ENCODE assay signal across 8 cellular contexts in genomic region chr7:20798694-20799121, GRCh38. TPM values are rescaled to one million over a fixed set of nuclear protein-coding genes. Genes with fewer than 3 reads are reported as not detected.
DNase-seq lines count a peak whose midpoint lies in the region; ATAC-seq and TF ChIP-seq lines count a peak whose summit lies in the region.

No MANE protein-coding gene starts in this region.

- H3K4me1 Mint-ChIP-seq in brain: peaks cover 37% of the 10 kb centered on the region

- peak overlapping the region; percentile 66 for H3K4me3 ChIP-seq in DOHH2 (ENCODE audit: low read length)
- peak overlapping the region; percentile 77 for H3K4me3 ChIP-seq in HUES64 (ENCODE audit: low read length)
- H3K4me3 ChIP-seq in neuron (ENCODE audit: low read length): peak overlapping the region; percentile 58

- DNase-seq in posterior vena cava (ENCODE audit: low spot score) (no peak), NOMO-1 treated with dmso at 0.1 percent for 144 hours (lab: John Stamatoyannopoulos, UW; ENCODE audit: unreplicated experiment) (no peak)

- H3K9me2 ChIP-seq in DOHH2 (replicated peaks; ENCODE audit: control insufficient read depth, low read length): no peaks in the 10 kb centered on the region

- H3K4me1 ChIP-seq in DOHH2 (ENCODE audit: control insufficient read depth, low read length) (peaks cover 11% of the 10 kb centered on the region), HUES64 (ENCODE audit: insufficient read depth, low read length) (peaks cover 56% of the 10 kb centered on the region), neuron (ENCODE audit: insufficient read depth, low read length) (peaks cover 14% of the 10 kb centered on the region)

- H3K27me3 ChIP-seq in DOHH2 (ENCODE audit: control insufficient read depth, low read length) (peaks cover 41% of the 10 kb centered on the region), HUES64 (ENCODE audit: insufficient read depth, low read length) (peaks cover 48% of the 10 kb centered on the region), neuron (ENCODE audit: insufficient read depth, low read length) (peaks cover 50% of the 10 kb centered on the region)

- TF ChIP-seq CTCF in DOHH2 (IDR thresholded peaks at IDR 0.05; ENCODE audit: low read depth, low read length, poor library complexity, severe bottlenecking) (no peak), brain (conservative IDR thresholded peaks at IDR 0.05) (no peak)

- peak overlapping the region; percentile 81 to 88 (median 83) for H3K4me3 Mint-ChIP-seq in brain

- H3K27me3 Mint-ChIP-seq in brain: peaks cover 40% of the 10 kb centered on the region

- H2AFZ ChIP-seq in neuron (ENCODE audit: low read depth, low read length): peak overlapping the region; percentile 74

- 0% methylated on average over 15 of the region's 15 CpGs for WGBS in HUES64

- ATAC-seq in GM21723 (IDR thresholded peaks at IDR 0.05; ENCODE audit: unreplicated experiment) (no peak), HG03354 (IDR thresholded peaks at IDR 0.05; ENCODE audit: poor library complexity, severe bottlenecking, unreplicated experiment) (no peak)

- H3K9me3 Mint-ChIP-seq in brain: peaks cover 0 to 3% (median 0%) of the 10 kb centered on the region in 5 experiments

- no peak overlapping the region for H3K27ac ChIP-seq in DOHH2 (ENCODE audit: low read depth, low read length)
- peak overlapping the region; percentile 81; the same call in 1 of the 2 replicates for H3K27ac ChIP-seq in HUES64 (ENCODE audit: low read depth, low read length)

- H3K36me3 ChIP-seq in DOHH2 (ENCODE audit: control insufficient read depth, low read length) (no peaks in the 10 kb centered on the region), HUES64 (ENCODE audit: insufficient read depth, low read length) (no peaks in the 10 kb centered on the region), neuron (ENCODE audit: insufficient read depth, low read length) (no peaks in the 10 kb centered on the region)

- intact Hi-C loops in posterior vena cava (cut with DNase I): no loop called here

- H3K27ac Mint-ChIP-seq in brain: peak overlapping the region in 4 of 5 experiments; percentile 50 to 93 (median 81)

- H3F3A ChIP-seq in DOHH2 (ENCODE audit: control insufficient read depth, insufficient read depth): no peaks in the 10 kb centered on the region

- H4K20me1 ChIP-seq in DOHH2 (ENCODE audit: control insufficient read depth, insufficient read depth, low read depth, low read length): no peaks in the 10 kb centered on the region

- no peaks in the 10 kb centered on the region for H3K79me2 ChIP-seq in DOHH2 (ENCODE audit: control insufficient read depth, low read length)

- H3K4me2 ChIP-seq in DOHH2 (ENCODE audit: low read length): peak overlapping the region; percentile 61

- no peak overlapping the region for H3K9ac ChIP-seq in HUES64 (ENCODE audit: low read depth, low read length)

- no peaks in the 10 kb centered on the region for H3K36me3 Mint-ChIP-seq in brain

- no peaks in the 10 kb centered on the region for H3K9me3 ChIP-seq in DOHH2 (ENCODE audit: control insufficient read depth, insufficient read depth, low read length)
- no peaks in the 10 kb centered on the region for H3K9me3 ChIP-seq in HUES64 (ENCODE audit: insufficient read depth, low read depth, low read length)
- no peaks in the 10 kb centered on the region for H3K9me3 ChIP-seq in neuron (ENCODE audit: low read length)

RNA-seq across cellular contexts. Expression of gene SP8, which starts 12.0 kb away (rescaled TPM):
- 10.7 TPM for polyA plus RNA-seq in HUES64 (2013, experiment 1 of 2)
- polyA plus RNA-seq in HUES64 (2013, experiment 2 of 2): 15.0 TPM
- polyA plus RNA-seq in brain (ENCODE audit: insufficient read depth, low read depth, low replicate concordance): 1.2 TPM
- total RNA-seq in posterior vena cava: not detected
